In genomic region chr16:57163842-57164241, GRCh38 we compare ENCODE assay signal across 8 cellular contexts.
"Had no signal": no experiment of that assay in that cellular context is flagged by ENCODE, and none has a peak within 500 bp of the region (broad histone marks: within the 10 kb centered on the region; RNA-seq: fewer than 3 reads in every experiment).

No MANE protein-coding gene starts in this region.

- H3K4me3 Mint-ChIP-seq: H9, IgD-negative memory B cell had no signal

- H3K27ac Mint-ChIP-seq: H9, IgD-negative memory B cell had no signal

- DNase-seq: GM23248, GOT3, H9, HCEC 1CT, KBM-7 had no signal

- ATAC-seq: HepG2 had no signal

- H3K27ac ChIP-seq: GM23248, HL-60 had no signal

- H3K27me3 Mint-ChIP-seq: IgD-negative memory B cell had no signal

- H3K4me3 ChIP-seq: GM23248 had no signal

- H3K9me3 Mint-ChIP-seq: H9, IgD-negative memory B cell had no signal
